Comparison of ENCODE assay signal across 2 cellular contexts in the genomic region with DNA sequence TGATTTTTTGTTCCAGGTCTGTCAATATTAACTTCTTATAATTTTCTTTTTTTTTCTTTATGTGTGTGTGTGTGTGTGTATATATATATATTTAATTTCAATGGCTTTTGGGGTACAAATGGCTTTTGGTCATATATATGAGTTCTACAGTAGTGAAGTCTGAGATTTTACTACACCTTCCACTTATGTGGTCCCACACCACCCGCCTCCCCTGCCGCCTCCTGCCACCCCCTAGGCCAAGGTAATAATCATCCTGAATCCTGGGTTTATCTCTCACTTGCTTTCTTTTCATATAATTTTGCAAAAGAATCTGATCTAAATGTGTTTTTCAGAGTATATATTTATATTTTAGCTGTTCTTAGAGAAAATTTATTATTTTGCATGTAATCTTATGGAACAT.
TF ChIP-seq lines count a peak whose summit lies in the region.

No MANE protein-coding gene starts in this region.

TF ChIP-seq in liver, 16 proteins besides CTCF, POLR2A, EP300 and RAD21:
- no peak for TF ChIP-seq YY1 (IDR thresholded peaks at IDR 0.05)
- TF ChIP-seq, protein P1, sequence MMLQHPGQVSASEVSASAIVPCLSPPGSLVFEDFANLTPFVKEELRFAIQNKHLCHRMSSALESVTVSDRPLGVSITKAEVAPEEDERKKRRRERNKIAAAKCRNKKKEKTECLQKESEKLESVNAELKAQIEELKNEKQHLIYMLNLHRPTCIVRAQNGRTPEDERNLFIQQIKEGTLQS (IDR thresholded peaks at IDR 0.05) = no peak
- no peak for TF ChIP-seq FOXA2 (IDR thresholded peaks at IDR 0.05)
- no peak for TF ChIP-seq RXRA (IDR thresholded peaks at IDR 0.05)
- no peak for TF ChIP-seq TAF1 (conservative IDR thresholded peaks at IDR 0.05)
- TF ChIP-seq, protein P2, sequence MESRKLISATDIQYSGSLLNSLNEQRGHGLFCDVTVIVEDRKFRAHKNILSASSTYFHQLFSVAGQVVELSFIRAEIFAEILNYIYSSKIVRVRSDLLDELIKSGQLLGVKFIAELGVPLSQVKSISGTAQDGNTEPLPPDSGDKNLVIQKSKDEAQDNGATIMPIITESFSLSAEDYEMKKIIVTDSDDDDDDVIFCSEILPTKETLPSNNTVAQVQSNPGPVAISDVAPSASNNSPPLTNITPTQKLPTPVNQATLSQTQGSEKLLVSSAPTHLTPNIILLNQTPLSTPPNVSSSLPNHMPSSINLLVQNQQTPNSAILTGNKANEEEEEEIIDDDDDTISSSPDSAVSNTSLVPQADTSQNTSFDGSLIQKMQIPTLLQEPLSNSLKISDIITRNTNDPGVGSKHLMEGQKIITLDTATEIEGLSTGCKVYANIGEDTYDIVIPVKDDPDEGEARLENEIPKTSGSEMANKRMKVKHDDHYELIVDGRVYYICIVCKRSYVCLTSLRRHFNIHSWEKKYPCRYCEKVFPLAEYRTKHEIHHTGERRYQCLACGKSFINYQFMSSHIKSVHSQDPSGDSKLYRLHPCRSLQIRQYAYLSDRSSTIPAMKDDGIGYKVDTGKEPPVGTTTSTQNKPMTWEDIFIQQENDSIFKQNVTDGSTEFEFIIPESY (IDR thresholded peaks at IDR 0.05) = no peak
- TF ChIP-seq FOXA1 (IDR thresholded peaks at IDR 0.05) = no peak
- TF ChIP-seq, protein P3, sequence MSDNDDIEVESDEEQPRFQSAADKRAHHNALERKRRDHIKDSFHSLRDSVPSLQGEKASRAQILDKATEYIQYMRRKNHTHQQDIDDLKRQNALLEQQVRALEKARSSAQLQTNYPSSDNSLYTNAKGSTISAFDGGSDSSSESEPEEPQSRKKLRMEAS (IDR thresholded peaks at IDR 0.05) = no peak
- TF ChIP-seq GABPA (IDR thresholded peaks at IDR 0.05 in 1 of 2, conservative IDR thresholded peaks at IDR 0.05 in 1 of 2) = no peak
- TF ChIP-seq EGR1 (IDR thresholded peaks at IDR 0.05; ENCODE audit: low read depth in 2 of 2) = no peak
- TF ChIP-seq, protein P4, sequence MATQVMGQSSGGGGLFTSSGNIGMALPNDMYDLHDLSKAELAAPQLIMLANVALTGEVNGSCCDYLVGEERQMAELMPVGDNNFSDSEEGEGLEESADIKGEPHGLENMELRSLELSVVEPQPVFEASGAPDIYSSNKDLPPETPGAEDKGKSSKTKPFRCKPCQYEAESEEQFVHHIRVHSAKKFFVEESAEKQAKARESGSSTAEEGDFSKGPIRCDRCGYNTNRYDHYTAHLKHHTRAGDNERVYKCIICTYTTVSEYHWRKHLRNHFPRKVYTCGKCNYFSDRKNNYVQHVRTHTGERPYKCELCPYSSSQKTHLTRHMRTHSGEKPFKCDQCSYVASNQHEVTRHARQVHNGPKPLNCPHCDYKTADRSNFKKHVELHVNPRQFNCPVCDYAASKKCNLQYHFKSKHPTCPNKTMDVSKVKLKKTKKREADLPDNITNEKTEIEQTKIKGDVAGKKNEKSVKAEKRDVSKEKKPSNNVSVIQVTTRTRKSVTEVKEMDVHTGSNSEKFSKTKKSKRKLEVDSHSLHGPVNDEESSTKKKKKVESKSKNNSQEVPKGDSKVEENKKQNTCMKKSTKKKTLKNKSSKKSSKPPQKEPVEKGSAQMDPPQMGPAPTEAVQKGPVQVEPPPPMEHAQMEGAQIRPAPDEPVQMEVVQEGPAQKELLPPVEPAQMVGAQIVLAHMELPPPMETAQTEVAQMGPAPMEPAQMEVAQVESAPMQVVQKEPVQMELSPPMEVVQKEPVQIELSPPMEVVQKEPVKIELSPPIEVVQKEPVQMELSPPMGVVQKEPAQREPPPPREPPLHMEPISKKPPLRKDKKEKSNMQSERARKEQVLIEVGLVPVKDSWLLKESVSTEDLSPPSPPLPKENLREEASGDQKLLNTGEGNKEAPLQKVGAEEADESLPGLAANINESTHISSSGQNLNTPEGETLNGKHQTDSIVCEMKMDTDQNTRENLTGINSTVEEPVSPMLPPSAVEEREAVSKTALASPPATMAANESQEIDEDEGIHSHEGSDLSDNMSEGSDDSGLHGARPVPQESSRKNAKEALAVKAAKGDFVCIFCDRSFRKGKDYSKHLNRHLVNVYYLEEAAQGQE (IDR thresholded peaks at IDR 0.05) = no peak
- TF ChIP-seq HNF4A (conservative IDR thresholded peaks at IDR 0.05) = no peak
- no peak for TF ChIP-seq SP1 (IDR thresholded peaks at IDR 0.05)
- no peak for TF ChIP-seq HNF4G (IDR thresholded peaks at IDR 0.05)

TF ChIP-seq in HepG2, 621 proteins besides CTCF, POLR2A, EP300 and RAD21:
- TF ChIP-seq, protein P5, sequence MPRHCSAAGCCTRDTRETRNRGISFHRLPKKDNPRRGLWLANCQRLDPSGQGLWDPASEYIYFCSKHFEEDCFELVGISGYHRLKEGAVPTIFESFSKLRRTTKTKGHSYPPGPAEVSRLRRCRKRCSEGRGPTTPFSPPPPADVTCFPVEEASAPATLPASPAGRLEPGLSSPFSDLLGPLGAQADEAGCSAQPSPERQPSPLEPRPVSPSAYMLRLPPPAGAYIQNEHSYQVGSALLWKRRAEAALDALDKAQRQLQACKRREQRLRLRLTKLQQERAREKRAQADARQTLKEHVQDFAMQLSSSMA (CRISPR knock-in tag; IDR thresholded peaks at IDR 0.05) = no peak
- no peak for TF ChIP-seq ISL2 (CRISPR knock-in tag; IDR thresholded peaks at IDR 0.05)
- no peak for TF ChIP-seq IKZF1 (IDR thresholded peaks at IDR 0.05)
- TF ChIP-seq, protein P6, sequence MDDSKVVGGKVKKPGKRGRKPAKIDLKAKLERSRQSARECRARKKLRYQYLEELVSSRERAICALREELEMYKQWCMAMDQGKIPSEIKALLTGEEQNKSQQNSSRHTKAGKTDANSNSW (CRISPR knock-in tag; IDR thresholded peaks at IDR 0.05; ENCODE audit: borderline replicate concordance) = no peak
- TF ChIP-seq ZNF776 (CRISPR knock-in tag; IDR thresholded peaks at IDR 0.05) = no peak
- no peak for TF ChIP-seq RAD51 (IDR thresholded peaks at IDR 0.05; ENCODE audit: borderline replicate concordance)
- TF ChIP-seq, protein P7, sequence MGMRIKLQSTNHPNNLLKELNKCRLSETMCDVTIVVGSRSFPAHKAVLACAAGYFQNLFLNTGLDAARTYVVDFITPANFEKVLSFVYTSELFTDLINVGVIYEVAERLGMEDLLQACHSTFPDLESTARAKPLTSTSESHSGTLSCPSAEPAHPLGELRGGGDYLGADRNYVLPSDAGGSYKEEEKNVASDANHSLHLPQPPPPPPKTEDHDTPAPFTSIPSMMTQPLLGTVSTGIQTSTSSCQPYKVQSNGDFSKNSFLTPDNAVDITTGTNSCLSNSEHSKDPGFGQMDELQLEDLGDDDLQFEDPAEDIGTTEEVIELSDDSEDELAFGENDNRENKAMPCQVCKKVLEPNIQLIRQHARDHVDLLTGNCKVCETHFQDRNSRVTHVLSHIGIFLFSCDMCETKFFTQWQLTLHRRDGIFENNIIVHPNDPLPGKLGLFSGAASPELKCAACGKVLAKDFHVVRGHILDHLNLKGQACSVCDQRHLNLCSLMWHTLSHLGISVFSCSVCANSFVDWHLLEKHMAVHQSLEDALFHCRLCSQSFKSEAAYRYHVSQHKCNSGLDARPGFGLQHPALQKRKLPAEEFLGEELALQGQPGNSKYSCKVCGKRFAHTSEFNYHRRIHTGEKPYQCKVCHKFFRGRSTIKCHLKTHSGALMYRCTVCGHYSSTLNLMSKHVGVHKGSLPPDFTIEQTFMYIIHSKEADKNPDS (CRISPR knock-in tag; IDR thresholded peaks at IDR 0.05) = no peak
- no peak for TF ChIP-seq ZNF792 (CRISPR knock-in tag; IDR thresholded peaks at IDR 0.05)
- no peak for TF ChIP-seq CAMTA2 (CRISPR knock-in tag; IDR thresholded peaks at IDR 0.05; ENCODE audit: borderline replicate concordance)
- no peak for TF ChIP-seq ZNF724P (CRISPR knock-in tag; IDR thresholded peaks at IDR 0.05; ENCODE audit: borderline replicate concordance)
- TF ChIP-seq, protein P8, sequence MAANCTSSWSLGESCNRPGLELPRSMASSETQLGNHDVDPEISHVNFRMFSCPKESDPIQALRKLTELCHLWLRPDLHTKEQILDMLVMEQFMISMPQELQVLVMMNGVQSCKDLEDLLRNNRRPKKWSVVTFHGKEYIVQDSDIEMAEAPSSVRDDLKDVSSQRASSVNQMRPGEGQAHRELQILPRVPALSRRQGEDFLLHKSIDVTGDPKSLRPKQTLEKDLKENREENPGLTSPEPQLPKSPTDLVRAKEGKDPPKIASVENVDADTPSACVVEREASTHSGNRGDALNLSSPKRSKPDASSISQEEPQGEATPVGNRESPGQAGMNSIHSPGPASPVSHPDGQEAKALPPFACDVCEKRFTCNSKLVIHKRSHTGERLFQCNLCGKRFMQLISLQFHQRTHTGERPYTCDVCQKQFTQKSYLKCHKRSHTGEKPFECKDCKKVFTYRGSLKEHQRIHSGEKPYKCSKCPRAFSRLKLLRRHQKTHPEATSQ (CRISPR knock-in tag; IDR thresholded peaks at IDR 0.05; ENCODE audit: borderline replicate concordance) = no peak
- TF ChIP-seq ZNF282 (IDR thresholded peaks at IDR 0.05; ENCODE audit: partially characterized antibody) = no peak
- TF ChIP-seq, protein P9, sequence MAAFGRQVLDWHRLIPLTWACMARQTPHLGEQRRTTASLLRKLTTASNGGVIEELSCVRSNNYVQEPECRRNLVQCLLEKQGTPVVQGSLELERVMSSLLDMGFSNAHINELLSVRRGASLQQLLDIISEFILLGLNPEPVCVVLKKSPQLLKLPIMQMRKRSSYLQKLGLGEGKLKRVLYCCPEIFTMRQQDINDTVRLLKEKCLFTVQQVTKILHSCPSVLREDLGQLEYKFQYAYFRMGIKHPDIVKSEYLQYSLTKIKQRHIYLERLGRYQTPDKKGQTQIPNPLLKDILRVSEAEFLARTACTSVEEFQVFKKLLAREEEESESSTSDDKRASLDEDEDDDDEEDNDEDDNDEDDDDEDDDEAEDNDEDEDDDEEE (CRISPR knock-in tag; IDR thresholded peaks at IDR 0.05) = no peak
